In the genomic region with DNA sequence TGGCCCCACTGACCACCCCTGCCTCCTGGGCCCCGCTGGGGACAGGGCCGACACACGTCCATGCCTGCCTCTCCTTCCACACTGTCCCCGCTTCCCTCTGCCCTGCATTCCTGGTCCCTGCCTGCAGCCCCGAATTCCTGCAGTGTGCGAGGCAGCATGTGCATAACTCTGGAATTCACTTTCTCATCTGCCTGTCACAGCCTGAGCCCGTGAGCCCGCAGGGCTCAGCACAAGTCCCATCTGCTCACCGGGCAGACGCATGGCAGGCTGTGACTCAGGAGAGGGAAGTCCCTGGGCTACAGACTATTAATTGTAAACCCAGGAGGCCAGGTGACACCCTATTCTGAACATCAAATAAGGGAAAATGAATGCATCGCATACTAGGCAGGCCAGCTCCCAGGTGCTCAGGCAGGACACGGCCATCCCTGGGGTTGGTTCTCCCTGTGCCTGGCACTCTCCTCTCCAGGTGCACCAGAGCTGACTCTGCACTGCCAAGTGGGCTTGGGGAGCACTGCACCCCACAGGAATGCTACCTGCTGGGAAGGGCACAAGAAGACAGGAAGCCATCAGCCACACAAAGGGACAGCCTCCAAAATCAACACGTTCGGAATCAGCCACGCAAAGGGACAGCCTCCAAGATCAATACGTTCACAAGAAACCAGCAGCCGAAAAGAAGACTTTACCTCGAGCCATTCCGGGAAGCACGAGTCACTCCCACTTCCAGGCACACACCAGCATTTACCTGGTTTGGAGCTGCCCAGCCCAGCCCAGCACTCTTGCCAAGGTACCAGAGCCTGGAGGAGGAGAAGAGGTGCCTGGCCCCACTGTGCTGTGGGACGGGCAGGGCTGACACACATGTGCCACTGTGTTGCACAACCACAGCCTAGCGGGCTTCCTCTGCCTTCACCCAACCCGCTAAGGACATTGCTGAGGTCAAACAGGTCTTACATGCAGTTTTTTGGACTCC, we compare ENCODE assay signal across 9 cellular contexts.
A peak's percentile ranks its signal among the peaks of the same experiment; 100 is the strongest.
DNase-seq lines count a peak whose midpoint lies in the region; ATAC-seq and TF ChIP-seq lines count a peak whose summit lies in the region.
"Had no signal": no experiment of that assay in that cellular context is flagged by ENCODE, and none has a peak within 500 bp of the region (broad histone marks: within the 10 kb centered on the region; RNA-seq: fewer than 3 reads in every experiment).

No MANE protein-coding gene starts in this region.

- CTCF ChIA-PET in SK-N-SH (lab: Yijun Ruan, JAX) = interaction anchor here (0.8 to 1.7 kb wide), 3 partner anchors 10 to 217 kb away, joined by 3 to 4 read pairs (median 3); no protein-coding TSS in a partner anchor

- no peak for TF ChIP-seq POLR2A in prostate gland (IDR thresholded peaks at IDR 0.05)

- no peak for TF ChIP-seq EP300 in SK-N-SH (IDR thresholded peaks at IDR 0.05; ENCODE audit: borderline replicate concordance in 1 of 2, low read depth in 1 of 2, low read length in 1 of 2)

- DNase-seq in ELR (ENCODE audit: low read depth) (peak; percentile 51), NCI-H510A (lab: John Stamatoyannopoulos, UW) (peak; percentile 29), prostate gland (ENCODE audit: low spot score) (peak; percentile 94), cerebellar nuclear complex (lab: John Stamatoyannopoulos, UW) (no peak), SK-N-SH (no peak), activated gamma-delta T cell (lab: John Stamatoyannopoulos, UW) (no peak)
- DNase-seq: Karpas-422 had no signal

- ATAC-seq in esophagus mucosa (peak; percentile 91), HG03039 (IDR thresholded peaks at IDR 0.05; ENCODE audit: unreplicated experiment) (no peak)

- H3K79me2 ChIP-seq in SK-N-SH (ENCODE audit: insufficient read depth) = no peaks in the 10 kb centered on the region

- POLR2A ChIA-PET in SK-N-SH (lab: Yijun Ruan, JAX) = no interaction called here

- 35% methylated on average over 23 of the region's 23 CpGs for WGBS in prostate gland
- 57% methylated on average over 19 of the region's 23 CpGs for WGBS in SK-N-SH (ENCODE audit: low lambda C conversion rate)

- H3K36me3 ChIP-seq in prostate gland (no peaks in the 10 kb centered on the region), SK-N-SH (replicated peaks in 1 of 2; ENCODE audit: control insufficient read depth in 1 of 2, insufficient read depth in 2 of 2, low read length in 1 of 2) (no peaks in the 10 kb centered on the region)

- H3K4me3 ChIP-seq in prostate gland = no peak overlapping the region
- H3K4me3 ChIP-seq in SK-N-SH (ENCODE audit: low read depth in 2 of 2, low read length in 1 of 2) = no peak overlapping the region

- intact Hi-C loops in prostate gland (cut with DNase I) = no loop called here

- no peaks in the 10 kb centered on the region for H4K20me1 ChIP-seq in SK-N-SH (ENCODE audit: insufficient read depth)

- H3K4me1 ChIP-seq in prostate gland (replicated peaks) (peaks cover 24% of the 10 kb centered on the region), SK-N-SH (ENCODE audit: control insufficient read depth in 1 of 2, insufficient read depth in 2 of 2, low read depth in 1 of 2, low read length in 1 of 2) (peaks cover 0 to 26% of the 10 kb centered on the region in 2 experiments; a peak in 1 of 4 replicates)

- peak in 1 of 4 experiments; percentile 24 for TF ChIP-seq CTCF in prostate gland (IDR thresholded peaks at IDR 0.05)
- no peak for TF ChIP-seq CTCF in SK-N-SH (IDR thresholded peaks at IDR 0.05)

- no peak overlapping the region for H3K4me2 ChIP-seq in SK-N-SH

- H2AFZ ChIP-seq in SK-N-SH (ENCODE audit: low read depth) = no peak overlapping the region

- no peaks in the 10 kb centered on the region for H3F3A ChIP-seq in SK-N-SH (replicated peaks; ENCODE audit: insufficient read depth)

- H3K27me3 ChIP-seq in prostate gland (replicated peaks; ENCODE audit: insufficient read depth) = no peaks in the 10 kb centered on the region
- H3K27me3 ChIP-seq in SK-N-SH (ENCODE audit: insufficient read depth) = no peaks in the 10 kb centered on the region

- no peak for TF ChIP-seq RAD21 in SK-N-SH (IDR thresholded peaks at IDR 0.05; ENCODE audit: low read length)

- H3K9me2 ChIP-seq in SK-N-SH = no peaks in the 10 kb centered on the region

- H3K9ac ChIP-seq in SK-N-SH = no peak overlapping the region

- H3K9me3 ChIP-seq in prostate gland (no peaks in the 10 kb centered on the region), SK-N-SH (no peaks in the 10 kb centered on the region)

- H3K27ac ChIP-seq in prostate gland = peak overlapping the region; percentile 77 to 81
- H3K27ac ChIP-seq in SK-N-SH (ENCODE audit: low read depth in 2 of 2, low read length in 1 of 2) = peak overlapping the region in 1 of 2 experiments; percentile 28; a peak in 1 of 4 replicates

TF ChIP-seq in SK-N-SH, 30 proteins besides CTCF, POLR2A, EP300 and RAD21:
- no peak for TF ChIP-seq SMC3 (IDR thresholded peaks at IDR 0.05; ENCODE audit: low read depth, low read length)
- TF ChIP-seq, protein P1, sequence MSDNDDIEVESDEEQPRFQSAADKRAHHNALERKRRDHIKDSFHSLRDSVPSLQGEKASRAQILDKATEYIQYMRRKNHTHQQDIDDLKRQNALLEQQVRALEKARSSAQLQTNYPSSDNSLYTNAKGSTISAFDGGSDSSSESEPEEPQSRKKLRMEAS (IDR thresholded peaks at IDR 0.05; ENCODE audit: low read depth) = no peak
- TF ChIP-seq POLR2AphosphoS5 (IDR thresholded peaks at IDR 0.05; ENCODE audit: low read depth, low read length) = no peak
- TF ChIP-seq MEF2A (IDR thresholded peaks at IDR 0.05; ENCODE audit: borderline replicate concordance, low read depth) = no peak
- TF ChIP-seq GATA2 (CRISPR knock-in tag; IDR thresholded peaks at IDR 0.05) = no peak
- TF ChIP-seq EZH2phosphoT487 (IDR thresholded peaks at IDR 0.05; ENCODE audit: borderline replicate concordance, low read depth) = no peak
- no peak for TF ChIP-seq NFIC (IDR thresholded peaks at IDR 0.05; ENCODE audit: borderline replicate concordance)
- TF ChIP-seq FOXM1 (IDR thresholded peaks at IDR 0.05; ENCODE audit: low read depth) = no peak
- no peak for TF ChIP-seq MXI1 (IDR thresholded peaks at IDR 0.05; ENCODE audit: low read depth, low read length)
- no peak for TF ChIP-seq TAF1 (IDR thresholded peaks at IDR 0.05; ENCODE audit: borderline replicate concordance, low read depth, low read length)
- no peak for TF ChIP-seq TEAD4 (IDR thresholded peaks at IDR 0.05; ENCODE audit: borderline replicate concordance, insufficient read depth)
- no peak for TF ChIP-seq RFX5 (IDR thresholded peaks at IDR 0.05; ENCODE audit: low read length)
- no peak for TF ChIP-seq GABPA (IDR thresholded peaks at IDR 0.05; ENCODE audit: low read depth)
- TF ChIP-seq, protein P2, sequence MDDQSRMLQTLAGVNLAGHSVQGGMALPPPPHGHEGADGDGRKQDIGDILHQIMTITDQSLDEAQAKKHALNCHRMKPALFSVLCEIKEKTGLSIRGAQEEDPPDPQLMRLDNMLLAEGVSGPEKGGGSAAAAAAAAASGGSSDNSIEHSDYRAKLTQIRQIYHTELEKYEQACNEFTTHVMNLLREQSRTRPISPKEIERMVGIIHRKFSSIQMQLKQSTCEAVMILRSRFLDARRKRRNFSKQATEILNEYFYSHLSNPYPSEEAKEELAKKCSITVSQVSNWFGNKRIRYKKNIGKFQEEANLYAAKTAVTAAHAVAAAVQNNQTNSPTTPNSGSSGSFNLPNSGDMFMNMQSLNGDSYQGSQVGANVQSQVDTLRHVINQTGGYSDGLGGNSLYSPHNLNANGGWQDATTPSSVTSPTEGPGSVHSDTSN (IDR thresholded peaks at IDR 0.05) = no peak
- no peak for TF ChIP-seq RXRA (IDR thresholded peaks at IDR 0.05; ENCODE audit: borderline replicate concordance, low read depth)
- TF ChIP-seq NRF1 (IDR thresholded peaks at IDR 0.05; ENCODE audit: low read depth, low read length) = no peak
- no peak for TF ChIP-seq YY1 (IDR thresholded peaks at IDR 0.05; ENCODE audit: low read depth)
- TF ChIP-seq, protein P3, sequence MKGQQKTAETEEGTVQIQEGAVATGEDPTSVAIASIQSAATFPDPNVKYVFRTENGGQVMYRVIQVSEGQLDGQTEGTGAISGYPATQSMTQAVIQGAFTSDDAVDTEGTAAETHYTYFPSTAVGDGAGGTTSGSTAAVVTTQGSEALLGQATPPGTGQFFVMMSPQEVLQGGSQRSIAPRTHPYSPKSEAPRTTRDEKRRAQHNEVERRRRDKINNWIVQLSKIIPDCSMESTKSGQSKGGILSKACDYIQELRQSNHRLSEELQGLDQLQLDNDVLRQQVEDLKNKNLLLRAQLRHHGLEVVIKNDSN (IDR thresholded peaks at IDR 0.05; ENCODE audit: borderline replicate concordance, low read depth) = no peak
- no peak for TF ChIP-seq RCOR1 (IDR thresholded peaks at IDR 0.05; ENCODE audit: low read length)

Comparison
In these comparisons a context has a peak if more than half of its experiments do, and no peak if none do; other contexts are left out.
1. DNase-seq: peak in ELR (single experiment), NCI-H510A (single experiment) and prostate gland (single experiment); none in cerebellar nuclear complex (0 of 2), SK-N-SH (single experiment) and activated gamma-delta T cell (single experiment).